24 cellular contexts compared by ENCODE assay signal in genomic region chr5:158744680-158745079, GRCh38.
A peak's percentile ranks its signal among the peaks of the same experiment; 100 is the strongest.
DNase-seq lines count a peak whose midpoint lies in the region; ATAC-seq, FAIRE-seq and TF ChIP-seq lines count a peak whose summit lies in the region.
"Had no signal": no experiment of that assay in that cellular context is flagged by ENCODE, and none has a peak within 500 bp of the region (broad histone marks: within the 10 kb centered on the region; RNA-seq: fewer than 3 reads in every experiment).

No MANE protein-coding gene starts in this region.

- WGBS in pancreas, 2 donors: 77 to 79% methylated on average over 4 of the region's 4 CpGs

- H3K4me3 Mint-ChIP-seq in naive B cell: peak overlapping the region in 3 of 8 donors; percentile 8 to 26 (median 17)
- no peak overlapping the region for H3K4me3 Mint-ChIP-seq in stimulated activated memory B cell treated with anti-CD40 and anti-IgM and Interleukin-4, amounts not matched to agents 10 μg/mL and 1 μg/mL and 100 μg/mL, for 72 hours
- H3K4me3 Mint-ChIP-seq: CD4-positive, CD25-positive, alpha-beta regulatory T cell; CD8-positive, alpha-beta T cell; GM23338; H9 had no signal

- H3K4me1 Mint-ChIP-seq in naive B cell: peaks cover 58 to 87% (median 72%) of the 10 kb centered on the region in 3 donors
- peaks cover 66% of the 10 kb centered on the region for H3K4me1 Mint-ChIP-seq in stimulated activated memory B cell treated with anti-CD40 and anti-IgM and Interleukin-4, amounts not matched to agents 10 μg/mL and 1 μg/mL and 100 μg/mL, for 72 hours

- H3K36me3 ChIP-seq in BLaER1 (peaks cover 100% of the 10 kb centered on the region), OCI-LY1 (ENCODE audit: insufficient read depth, low read length) (peaks cover 19% of the 10 kb centered on the region; the same call in 1 of the 2 replicates), pancreas (no peaks in the 10 kb centered on the region)

- H3K36me3 Mint-ChIP-seq in naive B cell: peaks cover 6 to 18% of the 10 kb centered on the region in 2 donors
- H3K36me3 Mint-ChIP-seq in stimulated activated memory B cell treated with anti-CD40 and anti-IgM and Interleukin-4, amounts not matched to agents 10 μg/mL and 1 μg/mL and 100 μg/mL, for 72 hours: peaks cover 55% of the 10 kb centered on the region
- H3K36me3 Mint-ChIP-seq: CD4-positive, CD25-positive, alpha-beta regulatory T cell; CD8-positive, alpha-beta T cell had no signal

- no peak overlapping the region for H2AFZ ChIP-seq in OCI-LY1 (ENCODE audit: low read length)
- H2AFZ ChIP-seq: GM23338 had no signal

- H3K4me3 ChIP-seq in BLaER1 (no peak overlapping the region), OCI-LY1 (ENCODE audit: low read depth, low read length, poor library complexity, severe bottlenecking) (no peak overlapping the region), pancreas (no peak overlapping the region)
- H3K4me3 ChIP-seq: A549, GM23338 had no signal

- H3K9me3 Mint-ChIP-seq in naive B cell: peaks cover 0 to 4% (median 0%) of the 10 kb centered on the region in 7 donors
- H3K9me3 Mint-ChIP-seq in stimulated activated memory B cell treated with anti-CD40 and anti-IgM and Interleukin-4, amounts not matched to agents 10 μg/mL and 1 μg/mL and 100 μg/mL, for 72 hours: no peaks in the 10 kb centered on the region
- H3K9me3 Mint-ChIP-seq: CD8-positive, alpha-beta T cell; GM23338; H9 had no signal

- H3K9me3 ChIP-seq in BLaER1 (no peaks in the 10 kb centered on the region), OCI-LY1 (ENCODE audit: low read length) (no peaks in the 10 kb centered on the region), pancreas (no peaks in the 10 kb centered on the region)
- H3K9me3 ChIP-seq: A549 had no signal

- no peaks in the 10 kb centered on the region for H3F3A ChIP-seq in OCI-LY1 (ENCODE audit: insufficient read depth, low read length)

- TF ChIP-seq CTCF in OCI-LY1 (IDR thresholded peaks at IDR 0.05; ENCODE audit: low read length) (no peak), pancreas (IDR thresholded peaks at IDR 0.05) (no peak)

- H3K4me2 ChIP-seq in BLaER1: peak overlapping the region; percentile 83; the same call in 1 of the 2 replicates
- H3K4me2 ChIP-seq in OCI-LY1 (ENCODE audit: low read length): no peak overlapping the region
- H3K4me2 ChIP-seq: A549, GM23338 had no signal

- H4K20me1 ChIP-seq in BLaER1: peaks cover 37% of the 10 kb centered on the region
- no peaks in the 10 kb centered on the region for H4K20me1 ChIP-seq in OCI-LY1 (ENCODE audit: insufficient read depth, low read length)

- peak overlapping the region; percentile 95 for H3K27ac ChIP-seq in BLaER1
- peak overlapping the region; percentile 40 for H3K27ac ChIP-seq in OCI-LY1 (ENCODE audit: low read depth, low read length, poor library complexity, severe bottlenecking)
- H3K27ac ChIP-seq in pancreas: no peak overlapping the region
- H3K27ac ChIP-seq: A549, C4-2B had no signal

- H3K79me2 ChIP-seq in OCI-LY1 (ENCODE audit: insufficient read depth, low read length): no peaks in the 10 kb centered on the region

- no peaks in the 10 kb centered on the region for H3K27me3 ChIP-seq in BLaER1
- no peaks in the 10 kb centered on the region for H3K27me3 ChIP-seq in OCI-LY1 (ENCODE audit: insufficient read depth, low read length)
- H3K27me3 ChIP-seq in pancreas: no peaks in the 10 kb centered on the region

- ATAC-seq in naive B cell (ENCODE audit: low read depth in 2 of 2): peak; percentile 55 to 80
- ATAC-seq in stimulated activated memory B cell treated with anti-CD40 and anti-IgM and Interleukin-4, amounts not matched to agents 10 μg/mL and 1 μg/mL and 100 μg/mL, for 72 hours: no peak
- ATAC-seq in HG03342 (IDR thresholded peaks at IDR 0.05; ENCODE audit: unreplicated experiment): no peak
- ATAC-seq in pancreas: no peak
- ATAC-seq in HG03432 (IDR thresholded peaks at IDR 0.05; ENCODE audit: unreplicated experiment): no peak
- ATAC-seq: A549; CD8-positive, alpha-beta T cell; GM23338; HCT116 had no signal

- intact Hi-C loops in pancreas (cut with DNase I): no loop called here

- no peaks in the 10 kb centered on the region for H3K27me3 Mint-ChIP-seq in naive B cell
- no peaks in the 10 kb centered on the region for H3K27me3 Mint-ChIP-seq in stimulated activated memory B cell treated with anti-CD40 and anti-IgM and Interleukin-4, amounts not matched to agents 10 μg/mL and 1 μg/mL and 100 μg/mL, for 72 hours
- H3K27me3 Mint-ChIP-seq: CD4-positive, CD25-positive, alpha-beta regulatory T cell had no signal

- peak overlapping the region in 4 of 6 donors; percentile 9 to 88 (median 35) for H3K27ac Mint-ChIP-seq in naive B cell
- peak overlapping the region; percentile 77 for H3K27ac Mint-ChIP-seq in stimulated activated memory B cell treated with anti-CD40 and anti-IgM and Interleukin-4, amounts not matched to agents 10 μg/mL and 1 μg/mL and 100 μg/mL, for 72 hours
- H3K27ac Mint-ChIP-seq: CD4-positive, CD25-positive, alpha-beta regulatory T cell; CD8-positive, alpha-beta T cell; GM23338; H9 had no signal

- no peak for DNase-seq in naive B cell
- DNase-seq in pancreas: no peak
- DNase-seq in SW480 (ENCODE audit: low spot score): no peak
- DNase-seq: 8988T; ACHN; AML-193; CD4-positive, CD25-positive, alpha-beta regulatory T cell; CD8-positive, alpha-beta T cell; DMS 273 treated with DMSO at 0.1 percent for 48 hours; DMS79 treated with DMSO at 0.1 percent for 48 hours; GF-D8; H9 had no signal

- peaks cover 100% of the 10 kb centered on the region for H3K4me1 ChIP-seq in BLaER1
- H3K4me1 ChIP-seq in OCI-LY1 (ENCODE audit: insufficient read depth, low read length, severe bottlenecking): peaks cover 55% of the 10 kb centered on the region
- no peaks in the 10 kb centered on the region for H3K4me1 ChIP-seq in pancreas
- H3K4me1 ChIP-seq: A549 had no signal

- no peaks in the 10 kb centered on the region for H3K9me2 ChIP-seq in OCI-LY1 (ENCODE audit: low read depth, low read length)

- H3K9ac ChIP-seq in BLaER1: no peak overlapping the region
- no peak overlapping the region for H3K9ac ChIP-seq in OCI-LY1 (ENCODE audit: low read length)

- FAIRE-seq in pancreas (lab: Jason Lieb, UNC): no peak
- FAIRE-seq: D721Med, GM12891, GM18507 had no signal

Comparison
In these comparisons a context has a peak if more than half of its experiments do, and no peak if none do; other contexts are left out.
1. H3K27ac ChIP-seq: peak in BLaER1 (single experiment) and OCI-LY1 (single experiment); none in pancreas (0 of 4).
2. ATAC-seq: peak in naive B cell (2 of 2); none in stimulated activated memory B cell treated with anti-CD40 and anti-IgM and Interleukin-4, amounts not matched to agents 10 μg/mL and 1 μg/mL and 100 μg/mL, for 72 hours (single experiment), HG03342 (single experiment), pancreas (0 of 4) and HG03432 (single experiment).